In genomic region chr5:151463137-151464029, GRCh38 we compare ENCODE assay signal across 14 cellular contexts. TPM values are rescaled to one million over a fixed set of nuclear protein-coding genes. Genes with fewer than 3 reads are reported as not detected.
DNase-seq lines count a peak whose midpoint lies in the region; ATAC-seq, FAIRE-seq and TF ChIP-seq lines count a peak whose summit lies in the region.
"Had no signal": no experiment of that assay in that cellular context is flagged by ENCODE, and none has a peak within 500 bp of the region (broad histone marks: within the 10 kb centered on the region; RNA-seq: fewer than 3 reads in every experiment).

No MANE protein-coding gene starts in this region.

- H3K9ac ChIP-seq in MM.1S (ENCODE audit: low read length) (no peak overlapping the region), endothelial cell of umbilical vein (replicated peaks; ENCODE audit: extremely low read depth, insufficient read depth, low read length) (no peak overlapping the region)

- H4K20me1 ChIP-seq in MM.1S (ENCODE audit: insufficient read depth, low read length) (no peaks in the 10 kb centered on the region), endothelial cell of umbilical vein (replicated peaks; ENCODE audit: control insufficient read depth, extremely low read depth, insufficient read depth, low read length) (no peaks in the 10 kb centered on the region)

- H3K4me1 ChIP-seq in MM.1S (ENCODE audit: low read length) (no peaks in the 10 kb centered on the region), endothelial cell of umbilical vein (ENCODE audit: control insufficient read depth, extremely low read depth, insufficient read depth, low read length) (no peaks in the 10 kb centered on the region)
- H3K4me1 ChIP-seq: tibial artery had no signal

- no peaks in the 10 kb centered on the region for H3K27me3 Mint-ChIP-seq in neural crest cell (ENCODE audit: low read depth)
- H3K27me3 Mint-ChIP-seq in activated CD4-positive, alpha-beta memory T cell treated with anti-CD3 and anti-CD28 coated beads, Interleukin-2, amount 10 ng/mL, durations not matched to agents 7 days and 5 days, result no peaks in the 10 kb centered on the region
- H3K27me3 Mint-ChIP-seq in naive thymus-derived CD8-positive, alpha-beta T cell, result no peaks in the 10 kb centered on the region

- TF ChIP-seq CTCF in MM.1S (IDR thresholded peaks at IDR 0.05; ENCODE audit: low read length) (peak; percentile 35), endothelial cell of umbilical vein (IDR thresholded peaks at IDR 0.05; ENCODE audit: extremely low read depth in 1 of 2, insufficient read depth in 1 of 2, low read depth in 1 of 2, low read length in 2 of 2) (peak; percentile 17 to 49), neural crest cell (conservative IDR thresholded peaks at IDR 0.05) (peak; percentile 63)

- no peaks in the 10 kb centered on the region for H3K4me1 Mint-ChIP-seq in neural crest cell
- H3K4me1 Mint-ChIP-seq in activated CD4-positive, alpha-beta memory T cell treated with anti-CD3 and anti-CD28 coated beads, Interleukin-2, amount 10 ng/mL, durations not matched to agents 7 days and 5 days, result peaks cover 4% of the 10 kb centered on the region
- no peaks in the 10 kb centered on the region for H3K4me1 Mint-ChIP-seq in naive thymus-derived CD8-positive, alpha-beta T cell

- no peaks in the 10 kb centered on the region for H3K9me2 ChIP-seq in MM.1S (replicated peaks; ENCODE audit: insufficient read depth, low read length)

- intact Hi-C loops in endothelial cell of umbilical vein (cut with micrococcal nuclease), result no loop called here

- H3K4me3 Mint-ChIP-seq in neural crest cell, result no peak overlapping the region
- no peak overlapping the region for H3K4me3 Mint-ChIP-seq in activated CD4-positive, alpha-beta memory T cell treated with anti-CD3 and anti-CD28 coated beads, Interleukin-2, amount 10 ng/mL, durations not matched to agents 7 days and 5 days
- no peak overlapping the region for H3K4me3 Mint-ChIP-seq in naive thymus-derived CD8-positive, alpha-beta T cell

- H3K79me2 ChIP-seq in MM.1S (ENCODE audit: low read length) (no peaks in the 10 kb centered on the region), endothelial cell of umbilical vein (ENCODE audit: control insufficient read depth, insufficient read depth, low read length) (no peaks in the 10 kb centered on the region)

- no peaks in the 10 kb centered on the region for H3K36me3 ChIP-seq in MM.1S (replicated peaks; ENCODE audit: insufficient read depth, low read length)
- H3K36me3 ChIP-seq in endothelial cell of umbilical vein (ENCODE audit: control insufficient read depth in 2 of 2, extremely low read depth in 1 of 2, insufficient read depth in 2 of 2, low read length in 2 of 2), result peaks cover 0 to 2% of the 10 kb centered on the region in 2 experiments

- no peak for FAIRE-seq in endothelial cell of umbilical vein (lab: Jason Lieb, UNC)

- dilution Hi-C loops in endothelial cell of umbilical vein (cut with MboI; ENCODE audit: extremely low pct_ligation_motif_present, low sequenced_read_pairs), result no loop called here

- H2AFZ ChIP-seq in MM.1S (ENCODE audit: low read length) (no peak overlapping the region), endothelial cell of umbilical vein (ENCODE audit: low read depth, low read length) (no peak overlapping the region)

- no peaks in the 10 kb centered on the region for H3K27me3 ChIP-seq in MM.1S (replicated peaks; ENCODE audit: insufficient read depth, low read length)
- H3K27me3 ChIP-seq in endothelial cell of umbilical vein (ENCODE audit: control insufficient read depth in 2 of 2, insufficient read depth in 2 of 2, low read length in 2 of 2), result no peaks in the 10 kb centered on the region
- H3K27me3 ChIP-seq: tibial artery had no signal

- no peak overlapping the region for H3K27ac Mint-ChIP-seq in neural crest cell (ENCODE audit: unreplicated experiment)
- H3K27ac Mint-ChIP-seq in activated CD4-positive, alpha-beta memory T cell treated with anti-CD3 and anti-CD28 coated beads, Interleukin-2, amount 10 ng/mL, durations not matched to agents 7 days and 5 days, result no peak overlapping the region
- H3K27ac Mint-ChIP-seq in naive thymus-derived CD8-positive, alpha-beta T cell, result no peak overlapping the region

- TF ChIP-seq POLR2A in endothelial cell of umbilical vein (IDR thresholded peaks at IDR 0.05; ENCODE audit: low read depth, low read length) (no peak), GM18505 (IDR thresholded peaks at IDR 0.05; ENCODE audit: borderline replicate concordance, extremely low read depth, insufficient read depth, insufficient read length) (no peak)

- ATAC-seq in GM18505 (IDR thresholded peaks at IDR 0.05; ENCODE audit: unreplicated experiment), result no peak
- ATAC-seq in naive thymus-derived CD8-positive, alpha-beta T cell, result no peak

- H3K9me1 ChIP-seq in endothelial cell of umbilical vein (replicated peaks; ENCODE audit: control insufficient read depth, extremely low read depth, insufficient read depth, low read length), result no peaks in the 10 kb centered on the region

- H3F3A ChIP-seq in MM.1S (ENCODE audit: insufficient read depth, low read length), result no peaks in the 10 kb centered on the region

- no peak overlapping the region for H3K4me3 ChIP-seq in MM.1S (ENCODE audit: low read length)
- H3K4me3 ChIP-seq in endothelial cell of umbilical vein (replicated peaks in 1 of 3; ENCODE audit: insufficient read depth in 1 of 3, low read depth in 1 of 3, low read length in 3 of 3), result no peak overlapping the region
- H3K4me3 ChIP-seq: tibial artery had no signal

- BruUV-seq in endothelial cell of umbilical vein (replicated peaks; lab: Mats Ljungman, UMichigan), result no TSS peak

- H3K36me3 Mint-ChIP-seq in neural crest cell (ENCODE audit: low read depth), result peaks cover 8% of the 10 kb centered on the region
- H3K36me3 Mint-ChIP-seq in activated CD4-positive, alpha-beta memory T cell treated with anti-CD3 and anti-CD28 coated beads, Interleukin-2, amount 10 ng/mL, durations not matched to agents 7 days and 5 days (ENCODE audit: low read depth), result peaks cover 19% of the 10 kb centered on the region
- H3K36me3 Mint-ChIP-seq in naive thymus-derived CD8-positive, alpha-beta T cell, result peaks cover 21 to 72% (median 36%) of the 10 kb centered on the region in 3 donors

- no peaks in the 10 kb centered on the region for H3K9me3 ChIP-seq in MM.1S (replicated peaks; ENCODE audit: insufficient read depth, low read length)
- H3K9me3 ChIP-seq in endothelial cell of umbilical vein (replicated peaks; ENCODE audit: control insufficient read depth, insufficient read depth, low read length), result no peaks in the 10 kb centered on the region
- H3K9me3 ChIP-seq: tibial artery had no signal

- POLR2A ChIA-PET in endothelial cell of umbilical vein (lab: Charles Lee), result no interaction called here
- POLR2A ChIA-PET in activated CD4-positive, alpha-beta memory T cell treated with anti-CD3 and anti-CD28 coated beads, Interleukin-2, amount 10 ng/mL, durations not matched to agents 7 days and 5 days (lab: Charles Lee), result no interaction called here
- POLR2A ChIA-PET in naive thymus-derived CD8-positive, alpha-beta T cell (lab: Charles Lee), result no interaction called here

- DNase-seq in ELF-1 (ENCODE audit: low read depth, low spot score) (peak; percentile 49), MM.1S (peak; percentile 23), endothelial cell of umbilical vein (ENCODE audit: low read depth, low spot score) (no peak), neural crest cell (ENCODE audit: low read depth, low spot score) (peak; percentile 16), AML-193 (lab: John Stamatoyannopoulos, UW) (no peak)
- no peak for DNase-seq in activated CD4-positive, alpha-beta memory T cell treated with anti-CD3 and anti-CD28 coated beads, Interleukin-2, amount 10 ng/mL, durations not matched to agents 7 days and 5 days
- DNase-seq in naive thymus-derived CD8-positive, alpha-beta T cell, result no peak
- DNase-seq: activated CD4-positive, CD25-positive, alpha-beta regulatory T cell; activated effector memory CD4-positive, alpha-beta T cell treated with anti-CD3 and anti-CD28 coated beads, Interleukin-2, amount 50 U/mL, for 16 hours; DMS79; kidney glomerular epithelial cell; NCI-H1436; tibial artery had no signal

- no peak overlapping the region for H3K27ac ChIP-seq in MM.1S (ENCODE audit: low read length)
- no peak overlapping the region for H3K27ac ChIP-seq in endothelial cell of umbilical vein (ENCODE audit: insufficient read depth, low read depth, low read length)
- H3K27ac ChIP-seq: tibial artery had no signal

- H3K9me3 Mint-ChIP-seq in neural crest cell, result no peaks in the 10 kb centered on the region
- no peaks in the 10 kb centered on the region for H3K9me3 Mint-ChIP-seq in activated CD4-positive, alpha-beta memory T cell treated with anti-CD3 and anti-CD28 coated beads, Interleukin-2, amount 10 ng/mL, durations not matched to agents 7 days and 5 days
- H3K9me3 Mint-ChIP-seq in naive thymus-derived CD8-positive, alpha-beta T cell, result no peaks in the 10 kb centered on the region

- CTCF ChIA-PET in endothelial cell of umbilical vein (lab: Charles Lee), result interaction anchor here (0.7 to 2.6 kb wide), 6 partner anchors 8 to 189 kb away, joined by 3 to 18 read pairs (median 4); partner anchors contain the start of gene SLC36A1
- CTCF ChIA-PET in activated CD4-positive, alpha-beta memory T cell treated with anti-CD3 and anti-CD28 coated beads, Interleukin-2, amount 10 ng/mL, durations not matched to agents 7 days and 5 days (lab: Charles Lee), result interaction anchor here (0.7 to 2.0 kb wide), 4 partner anchors 11 to 308 kb away, joined by 3 to 6 read pairs (median 4); partner anchors contain the start of gene SLC36A1

- H3K4me2 ChIP-seq in MM.1S (ENCODE audit: low read depth, low read length) (no peak overlapping the region), endothelial cell of umbilical vein (ENCODE audit: insufficient read depth, low read length) (no peak overlapping the region)

TF ChIP-seq in endothelial cell of umbilical vein, 7 proteins besides CTCF, POLR2A, EP300 and RAD21 (continues in another document):
- TF ChIP-seq JUN (IDR thresholded peaks at IDR 0.05; ENCODE audit: borderline replicate concordance, insufficient read depth, insufficient read length, low read depth) (no peak), POLR2AphosphoS5 (IDR thresholded peaks at IDR 0.05; ENCODE audit: insufficient read depth, low read depth, low read length) (no peak)

RNA-seq across cellular contexts. Expression of gene SLC36A1, which starts 16.0 kb away (rescaled TPM):
- total RNA-seq in endothelial cell of umbilical vein (8.6 and 11.8 TPM in 2 replicates), neural crest cell (19.3 and 21.7 TPM in 2 replicates)
- polyA plus RNA-seq in endothelial cell of umbilical vein, result 14.5 and 16.1 TPM in 2 replicates
- 7.7 TPM in 2 replicates for polyA plus RNA-seq in endothelial cell of umbilical vein (2011; cell fraction: cytosol; rRNA removed)
- 10.7 and 10.9 TPM in 2 replicates for polyA plus RNA-seq in endothelial cell of umbilical vein (2011; cell fraction: nucleus; rRNA removed)
- 4.9 and 7.1 TPM in 2 replicates for polyA plus RNA-seq in endothelial cell of umbilical vein (2012)
- polyA minus RNA-seq in endothelial cell of umbilical vein, result 23.5 and 25.9 TPM in 2 replicates
- polyA minus RNA-seq in endothelial cell of umbilical vein (2011; cell fraction: cytosol; rRNA and poly(A)+ RNA removed), result 13.5 TPM
- 12.9 and 16.5 TPM in 2 replicates for polyA minus RNA-seq in endothelial cell of umbilical vein (2011; cell fraction: nucleus; rRNA and poly(A)+ RNA removed)
- 1 to 10 TPM; 5.4 to 6.4 TPM for total RNA-seq in activated CD4-positive, alpha-beta memory T cell treated with anti-CD3 and anti-CD28 coated beads, Interleukin-2, amount 10 ng/mL, durations not matched to agents 7 days and 5 days
- total RNA-seq in naive thymus-derived CD8-positive, alpha-beta T cell, result 1 to 10 TPM; 4.8 to 5.6 TPM
- polyA plus RNA-seq in naive thymus-derived CD8-positive, alpha-beta T cell, result 1 to 10 TPM in 1 of 3 donors, under 1 TPM in 2; 0.61 to 1.6 (median 0.81) TPM

Comparison
In these comparisons a context has a peak if more than half of its experiments do, and no peak if none do; other contexts are left out.
1. DNase-seq: peak in ELF-1 (single experiment), MM.1S (single experiment) and neural crest cell (single experiment); none in endothelial cell of umbilical vein (single experiment), activated CD4-positive, alpha-beta memory T cell treated with anti-CD3 and anti-CD28 coated beads, Interleukin-2, amount 10 ng/mL, durations not matched to agents 7 days and 5 days (single experiment), naive thymus-derived CD8-positive, alpha-beta T cell (0 of 10) and AML-193 (0 of 2).
2. Peak in every context shown above with its lines, with median percentiles within 50 percentile points of each other: CTCF ChIP-seq.